In the genomic region with DNA sequence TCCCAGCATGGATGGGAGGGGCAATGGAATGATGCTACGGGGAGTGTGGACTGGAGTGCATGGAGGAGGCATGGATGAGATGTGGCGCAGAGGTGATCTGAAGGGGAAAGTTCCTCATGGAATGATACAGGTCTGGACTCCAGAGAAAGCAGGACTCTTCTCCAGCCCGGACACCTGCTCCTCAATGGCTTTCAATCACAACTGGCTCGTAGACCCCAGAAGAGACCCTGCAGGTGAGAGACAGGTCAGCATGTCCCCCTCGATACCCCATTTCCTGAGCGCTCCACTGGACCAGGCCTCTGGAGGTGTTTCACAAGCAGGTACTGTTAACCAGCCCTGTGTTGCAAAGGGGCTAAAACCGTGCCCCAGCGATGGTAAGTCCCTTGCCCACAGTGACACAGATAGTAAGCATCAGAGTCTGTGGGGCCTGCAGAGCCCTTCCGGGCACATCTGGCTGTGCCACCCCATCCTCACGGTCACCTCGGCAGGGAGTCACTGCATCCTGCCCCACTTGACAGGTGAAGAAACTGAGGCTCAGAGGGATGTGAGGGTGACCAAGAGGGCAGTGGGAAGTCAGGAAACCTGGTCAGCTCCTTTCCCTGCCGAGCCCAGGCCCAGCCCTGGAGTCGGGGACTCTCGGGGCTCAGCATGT, we compare ENCODE assay signal across 9 cellular contexts. TPM values are rescaled to one million over a fixed set of nuclear protein-coding genes. Genes with fewer than 3 reads are reported as not detected.
DNase-seq lines count a peak whose midpoint lies in the region; ATAC-seq and TF ChIP-seq lines count a peak whose summit lies in the region.
"Had no signal": no experiment of that assay in that cellular context is flagged by ENCODE, and none has a peak within 500 bp of the region (broad histone marks: within the 10 kb centered on the region; RNA-seq: fewer than 3 reads in every experiment).

No MANE protein-coding gene starts in this region.

- no peaks in the 10 kb centered on the region for H3K27me3 Mint-ChIP-seq in CD4-positive, CD25-positive, alpha-beta regulatory T cell
- no peaks in the 10 kb centered on the region for H3K27me3 Mint-ChIP-seq in neural crest cell (ENCODE audit: low read depth)

- H3K9me3 Mint-ChIP-seq in CD4-positive, CD25-positive, alpha-beta regulatory T cell: no peaks in the 10 kb centered on the region
- H3K9me3 Mint-ChIP-seq in neural crest cell: no peaks in the 10 kb centered on the region

- H3K4me1 Mint-ChIP-seq in CD4-positive, CD25-positive, alpha-beta regulatory T cell: peaks cover 0 to 46% (median 19%) of the 10 kb centered on the region in 4 donors
- H3K4me1 Mint-ChIP-seq in neural crest cell: peaks cover 29% of the 10 kb centered on the region

- peaks cover 26% of the 10 kb centered on the region for H3K36me3 Mint-ChIP-seq in CD4-positive, CD25-positive, alpha-beta regulatory T cell
- peaks cover 6% of the 10 kb centered on the region for H3K36me3 Mint-ChIP-seq in neural crest cell (ENCODE audit: low read depth)

- H3K36me3 ChIP-seq in CD4-positive, CD25-positive, alpha-beta regulatory T cell (ENCODE audit: control insufficient read depth, insufficient read depth, low read length): peaks cover 79% of the 10 kb centered on the region
- H3K36me3 ChIP-seq in suprapubic skin: peaks cover 58% of the 10 kb centered on the region
- H3K36me3 ChIP-seq in tibial artery: peaks cover 9 to 57% (median 14%) of the 10 kb centered on the region in 3 donors

- no peak for TF ChIP-seq EP300 in suprapubic skin (IDR thresholded peaks at IDR 0.05)

- no peak for TF ChIP-seq POLR2A in suprapubic skin (IDR thresholded peaks at IDR 0.05)

- peak overlapping the region; percentile 23 to 87 (median 74) for H3K27ac Mint-ChIP-seq in CD4-positive, CD25-positive, alpha-beta regulatory T cell
- no peak overlapping the region for H3K27ac Mint-ChIP-seq in neural crest cell (ENCODE audit: unreplicated experiment)

- no peaks in the 10 kb centered on the region for H3K9me3 ChIP-seq in CD4-positive, CD25-positive, alpha-beta regulatory T cell (ENCODE audit: control insufficient read depth in 2 of 2, low read length in 2 of 2)
- H3K9me3 ChIP-seq in suprapubic skin: no peaks in the 10 kb centered on the region
- no peaks in the 10 kb centered on the region for H3K9me3 ChIP-seq in tibial artery

- peaks cover 18% of the 10 kb centered on the region for H3K4me1 ChIP-seq in CD4-positive, CD25-positive, alpha-beta regulatory T cell (ENCODE audit: control insufficient read depth, insufficient read depth, low read length, poor library complexity, severe bottlenecking)
- H3K4me1 ChIP-seq in suprapubic skin (peaks cover 22% of the 10 kb centered on the region), tibial artery (peaks cover 0 to 22% (median 3%) of the 10 kb centered on the region in 4 donors)

- H3K27ac ChIP-seq in CD4-positive, CD25-positive, alpha-beta regulatory T cell (ENCODE audit: insufficient read depth, low read length, poor library complexity, severe bottlenecking): no peak overlapping the region
- H3K27ac ChIP-seq in angular gyrus (ENCODE audit: low read depth, low read length) (peak overlapping the region; percentile 72), suprapubic skin (no peak overlapping the region), tibial artery (no peak overlapping the region)

- WGBS in suprapubic skin: 84% methylated on average over 14 of the region's 14 CpGs

- H3K27me3 ChIP-seq in CD4-positive, CD25-positive, alpha-beta regulatory T cell (ENCODE audit: control insufficient read depth, insufficient read depth, low read length): no peaks in the 10 kb centered on the region
- no peaks in the 10 kb centered on the region for H3K27me3 ChIP-seq in suprapubic skin
- no peaks in the 10 kb centered on the region for H3K27me3 ChIP-seq in tibial artery

- TF ChIP-seq CTCF in neural crest cell (conservative IDR thresholded peaks at IDR 0.05): no peak
- TF ChIP-seq CTCF in suprapubic skin (IDR thresholded peaks at IDR 0.05): no peak
- TF ChIP-seq CTCF in tibial artery (IDR thresholded peaks at IDR 0.05): no peak

- no peak for ATAC-seq in CD4-positive, CD25-positive, alpha-beta regulatory T cell (ENCODE audit: low read depth in 2 of 2)
- ATAC-seq in HG02588 (IDR thresholded peaks at IDR 0.05; ENCODE audit: unreplicated experiment): peak; percentile 8

- H3K4me3 Mint-ChIP-seq in CD4-positive, CD25-positive, alpha-beta regulatory T cell: peak overlapping the region in 3 of 4 donors; percentile 69 to 76 (median 71)
- H3K4me3 Mint-ChIP-seq in neural crest cell: peak overlapping the region; percentile 61

- intact Hi-C loops in tibial artery (cut with DNase I; ENCODE audit: low total_unique reads): loop anchor here (5.0 kb wide), 2 partner anchors 34 to 174 kb away; no protein-coding TSS in a partner anchor

- no peak for DNase-seq in CD4-positive, CD25-positive, alpha-beta regulatory T cell
- no peak for DNase-seq in neural crest cell (ENCODE audit: low read depth, low spot score)
- no peak for DNase-seq in suprapubic skin (ENCODE audit: low spot score in 2 of 2)
- no peak for DNase-seq in GDM1 (lab: John Stamatoyannopoulos, UW)
- no peak for DNase-seq in SK-N-DZ (ENCODE audit: low spot score)
- no peak for DNase-seq in tibial artery

- no peak overlapping the region for H3K4me3 ChIP-seq in CD4-positive, CD25-positive, alpha-beta regulatory T cell (ENCODE audit: low read depth, low read length)
- H3K4me3 ChIP-seq in suprapubic skin (no peak overlapping the region), tibial artery (no peak overlapping the region)
- H3K4me3 ChIP-seq: skin epidermis had no signal

RNA-seq across cellular contexts. Expression of a gene that starts 5.5 kb away (rescaled TPM):
- 35.7 TPM for total RNA-seq in CD4-positive, CD25-positive, alpha-beta regulatory T cell
- polyA plus RNA-seq in CD4-positive, CD25-positive, alpha-beta regulatory T cell: 10 to 100 TPM; 27.5 to 30.6 (median 29.7) TPM
- 52.2 and 59.1 TPM in 2 replicates for total RNA-seq in neural crest cell
- total RNA-seq in suprapubic skin: 10 to 100 TPM; 19.4 to 39.7 (median 30.6) TPM
- 52.5 and 55.6 TPM in 2 replicates for polyA plus RNA-seq in SK-N-DZ (2014; cell fraction: cytosol; rRNA removed)
- polyA plus RNA-seq in SK-N-DZ (2014; cell fraction: nucleus; rRNA removed): 46.6 and 51.6 TPM in 2 replicates

RNA-seq across cellular contexts. Expression of a gene that starts 12.6 kb away (rescaled TPM):
- 3.3 TPM for total RNA-seq in CD4-positive, CD25-positive, alpha-beta regulatory T cell
- 1 to 10 TPM in 1 of 4 donors, under 1 TPM in 2, not detected in 1; 0.22 to 1.1 (median 0.81) TPM for polyA plus RNA-seq in CD4-positive, CD25-positive, alpha-beta regulatory T cell
- total RNA-seq in neural crest cell: 2.6 and 3.4 TPM in 2 replicates
- 10 to 100 TPM in 1 of 4 donors, 1 to 10 TPM in 3; 5.8 to 14.7 (median 9.2) TPM for total RNA-seq in suprapubic skin
- polyA plus RNA-seq in SK-N-DZ (2014; cell fraction: cytosol; rRNA removed): 2.1 and 3.6 TPM in 2 replicates
- 18.2 and 18.8 TPM in 2 replicates for polyA plus RNA-seq in SK-N-DZ (2014; cell fraction: nucleus; rRNA removed)

RNA-seq across cellular contexts. Expression of a gene that starts 26.3 kb away (rescaled TPM):
- 31.6 TPM for total RNA-seq in CD4-positive, CD25-positive, alpha-beta regulatory T cell
- polyA plus RNA-seq in CD4-positive, CD25-positive, alpha-beta regulatory T cell: 10 to 100 TPM; 23.1 to 23.8 (median 23.7) TPM
- total RNA-seq in neural crest cell (12.6 and 14.5 TPM in 2 replicates), suprapubic skin (10 to 100 TPM; 14.6 to 25.2 (median 20.2) TPM)
- polyA plus RNA-seq in SK-N-DZ (2014; cell fraction: cytosol; rRNA removed): 28.1 and 28.4 TPM in 2 replicates
- polyA plus RNA-seq in SK-N-DZ (2014; cell fraction: nucleus; rRNA removed): 18.1 and 19.8 TPM in 2 replicates

RNA-seq across cellular contexts. Expression of a gene that starts 37.7 kb away (rescaled TPM):
- 402 TPM for total RNA-seq in CD4-positive, CD25-positive, alpha-beta regulatory T cell
- 100 to 1,000 TPM; 140 to 190 (median 177) TPM for polyA plus RNA-seq in CD4-positive, CD25-positive, alpha-beta regulatory T cell
- total RNA-seq in neural crest cell: 53.5 and 71.1 TPM in 2 replicates
- total RNA-seq in suprapubic skin: 10 to 100 TPM; 43.1 to 85.8 (median 59.5) TPM
- polyA plus RNA-seq in SK-N-DZ (2014; cell fraction: cytosol; rRNA removed): 2.7 and 3.0 TPM in 2 replicates
- 6.9 and 11.3 TPM in 2 replicates for polyA plus RNA-seq in SK-N-DZ (2014; cell fraction: nucleus; rRNA removed)

RNA-seq across cellular contexts. Expression of a gene that starts 43.7 kb away (rescaled TPM):
- total RNA-seq in CD4-positive, CD25-positive, alpha-beta regulatory T cell: 136 TPM
- polyA plus RNA-seq in CD4-positive, CD25-positive, alpha-beta regulatory T cell: 10 to 100 TPM; 43.7 to 50.5 (median 47.9) TPM
- 25.4 and 27.4 TPM in 2 replicates for total RNA-seq in neural crest cell
- total RNA-seq in suprapubic skin: 10 to 100 TPM; 41.6 to 50.5 (median 47.0) TPM
- polyA plus RNA-seq in SK-N-DZ (2014; cell fraction: cytosol; rRNA removed): 28.5 and 39.2 TPM in 2 replicates
- 30.8 and 39.5 TPM in 2 replicates for polyA plus RNA-seq in SK-N-DZ (2014; cell fraction: nucleus; rRNA removed)
